13 cellular contexts compared by ENCODE assay signal in genomic region chr14:105069554-105069886, GRCh38. TPM values are rescaled to one million over a fixed set of nuclear protein-coding genes. Genes with fewer than 3 reads are reported as not detected.
A peak's percentile ranks its signal among the peaks of the same experiment; 100 is the strongest.
DNase-seq lines count a peak whose midpoint lies in the region; ATAC-seq and TF ChIP-seq lines count a peak whose summit lies in the region.
"Had no signal": no experiment of that assay in that cellular context is flagged by ENCODE, and none has a peak within 500 bp of the region (broad histone marks: within the 10 kb centered on the region; RNA-seq: fewer than 3 reads in every experiment).

No MANE protein-coding gene starts in this region.

- H3K4me3 ChIP-seq in HCT116 (replicated peaks in 1 of 2; ENCODE audit: low read depth in 1 of 2, low read length in 2 of 2) (no peak overlapping the region), Karpas-422 (ENCODE audit: low read length) (no peak overlapping the region)
- H3K4me3 ChIP-seq: adrenal gland, hepatocyte, uterus had no signal

- no peak for TF ChIP-seq CTCF in HCT116 (IDR thresholded peaks at IDR 0.05 in 2 of 3, conservative IDR thresholded peaks at IDR 0.05 in 1 of 3; ENCODE audit: borderline replicate concordance in 1 of 3, insufficient read depth in 1 of 3, low read depth in 2 of 3, low read length in 2 of 3)
- no peak for TF ChIP-seq CTCF in chondrocyte (IDR thresholded peaks at IDR 0.05)

- CTCF ChIA-PET in HCT116 (lab: Charles Lee): no interaction called here

- no peaks in the 10 kb centered on the region for H3K36me3 ChIP-seq in HCT116 (ENCODE audit: control insufficient read depth in 1 of 2, insufficient read depth in 2 of 2, low read length in 2 of 2)
- no peaks in the 10 kb centered on the region for H3K36me3 ChIP-seq in Karpas-422 (ENCODE audit: insufficient read depth, low read length)
- H3K36me3 ChIP-seq: adrenal gland, uterus had no signal

- H3K4me1 ChIP-seq in HCT116 (ENCODE audit: control insufficient read depth in 1 of 2, insufficient read depth in 2 of 2, low read length in 2 of 2): peaks cover 0 to 37% of the 10 kb centered on the region in 2 experiments; a peak in 3 of 4 replicates
- peaks cover 4% of the 10 kb centered on the region; the same call in 1 of the 2 replicates for H3K4me1 ChIP-seq in Karpas-422 (ENCODE audit: low read length)
- H3K4me1 ChIP-seq: adrenal gland, uterus had no signal

- H3K9me2 ChIP-seq in HCT116 (ENCODE audit: insufficient read depth) (no peaks in the 10 kb centered on the region), Karpas-422 (replicated peaks; ENCODE audit: insufficient read depth, low read length) (no peaks in the 10 kb centered on the region)

- H3K9me3 ChIP-seq in HCT116 (ENCODE audit: control insufficient read depth in 1 of 2, insufficient read depth in 1 of 2, low read depth in 1 of 2, low read length in 2 of 2): no peaks in the 10 kb centered on the region
- no peaks in the 10 kb centered on the region for H3K9me3 ChIP-seq in Karpas-422 (ENCODE audit: low read length)
- H3K9me3 ChIP-seq: adrenal gland, uterus had no signal

- H3K9me3 Mint-ChIP-seq in activated T-cell treated with anti-CD3 and anti-CD28 coated beads, Interleukin-2, amount 50 U/mL, for 24 hours: no peaks in the 10 kb centered on the region
- no peaks in the 10 kb centered on the region for H3K9me3 Mint-ChIP-seq in activated naive CD8-positive, alpha-beta T cell treated with anti-CD3 and anti-CD28 coated beads for 36 hours
- no peaks in the 10 kb centered on the region for H3K9me3 Mint-ChIP-seq in chondrocyte (ENCODE audit: low read depth)

- RAD21 ChIA-PET in HCT116 (lab: Charles Lee; ENCODE audit: low non-redundant PET in 1 of 2, low total read pairs in 2 of 2, uncharacterized antibody in 2 of 2, unreplicated experiment in 2 of 2): no interaction called here

- H3K4me3 Mint-ChIP-seq in activated T-cell treated with anti-CD3 and anti-CD28 coated beads, Interleukin-2, amount 50 U/mL, for 24 hours: peak overlapping the region; percentile 51
- H3K4me3 Mint-ChIP-seq in activated naive CD8-positive, alpha-beta T cell treated with anti-CD3 and anti-CD28 coated beads for 36 hours: no peak overlapping the region
- H3K4me3 Mint-ChIP-seq in chondrocyte (ENCODE audit: unreplicated experiment): no peak overlapping the region

- peaks cover 64% of the 10 kb centered on the region for H3K4me1 Mint-ChIP-seq in activated T-cell treated with anti-CD3 and anti-CD28 coated beads, Interleukin-2, amount 50 U/mL, for 24 hours (ENCODE audit: low read depth)
- peaks cover 57% of the 10 kb centered on the region for H3K4me1 Mint-ChIP-seq in activated naive CD8-positive, alpha-beta T cell treated with anti-CD3 and anti-CD28 coated beads for 36 hours
- H3K4me1 Mint-ChIP-seq in chondrocyte (ENCODE audit: low read depth): no peaks in the 10 kb centered on the region

- TF ChIP-seq POLR2A in HCT116 (IDR thresholded peaks at IDR 0.05; ENCODE audit: borderline replicate concordance, extremely low read depth, insufficient read depth, insufficient read length): no peak

- H3K9ac ChIP-seq in HCT116 (ENCODE audit: low read length) (no peak overlapping the region), Karpas-422 (ENCODE audit: low read length) (no peak overlapping the region)

- H3K27ac ChIP-seq in HCT116 (ENCODE audit: low read depth, low read length): no peak overlapping the region
- no peak overlapping the region for H3K27ac ChIP-seq in Karpas-422 (ENCODE audit: low read length)
- H3K27ac ChIP-seq: hepatocyte, uterus had no signal

- H3K27ac Mint-ChIP-seq in activated T-cell treated with anti-CD3 and anti-CD28 coated beads, Interleukin-2, amount 50 U/mL, for 24 hours: peak overlapping the region; percentile 96
- H3K27ac Mint-ChIP-seq in activated naive CD8-positive, alpha-beta T cell treated with anti-CD3 and anti-CD28 coated beads for 36 hours: peak overlapping the region; percentile 85
- no peak overlapping the region for H3K27ac Mint-ChIP-seq in chondrocyte (ENCODE audit: unreplicated experiment)

- H4K20me1 ChIP-seq in HCT116 (ENCODE audit: insufficient read depth) (no peaks in the 10 kb centered on the region), Karpas-422 (ENCODE audit: insufficient read depth, low read depth, low read length) (no peaks in the 10 kb centered on the region; the same call in 1 of the 2 replicates)

- H3K27me3 Mint-ChIP-seq in activated T-cell treated with anti-CD3 and anti-CD28 coated beads, Interleukin-2, amount 50 U/mL, for 24 hours: no peaks in the 10 kb centered on the region
- H3K27me3 Mint-ChIP-seq in activated naive CD8-positive, alpha-beta T cell treated with anti-CD3 and anti-CD28 coated beads for 36 hours: no peaks in the 10 kb centered on the region
- H3K27me3 Mint-ChIP-seq in chondrocyte (ENCODE audit: low read depth): peaks cover 9% of the 10 kb centered on the region

- H3K36me3 Mint-ChIP-seq in activated T-cell treated with anti-CD3 and anti-CD28 coated beads, Interleukin-2, amount 50 U/mL, for 24 hours (ENCODE audit: low read depth): peaks cover 8% of the 10 kb centered on the region
- peaks cover 7% of the 10 kb centered on the region for H3K36me3 Mint-ChIP-seq in activated naive CD8-positive, alpha-beta T cell treated with anti-CD3 and anti-CD28 coated beads for 36 hours
- no peaks in the 10 kb centered on the region for H3K36me3 Mint-ChIP-seq in chondrocyte (ENCODE audit: low read depth)

- no TSS peak for BruUV-seq in HCT116 (replicated peaks; lab: Mats Ljungman, UMichigan)

- H3K27me3 ChIP-seq in HCT116 (ENCODE audit: insufficient read depth, low read length) (no peaks in the 10 kb centered on the region), Karpas-422 (ENCODE audit: low read length) (no peaks in the 10 kb centered on the region; the same call in 1 of the 2 replicates)
- H3K27me3 ChIP-seq: hepatocyte had no signal

- H3K4me2 ChIP-seq in HCT116 (ENCODE audit: low read length) (peak overlapping the region; percentile 28; the same call in 1 of the 2 replicates), Karpas-422 (ENCODE audit: low read depth, low read length, poor library complexity, severe bottlenecking) (no peak overlapping the region)
- H3K4me2 ChIP-seq: hepatocyte had no signal

- ATAC-seq in HCT116 (no peak), sciatic nerve (no peak)

- intact Hi-C loops in HCT116 (cut with micrococcal nuclease) (no loop called here), sciatic nerve (cut with DNase I) (no loop called here)

- TF ChIP-seq RAD21 in HCT116 (IDR thresholded peaks at IDR 0.05; ENCODE audit: low read depth): no peak

- H2AFZ ChIP-seq in HCT116 (ENCODE audit: low read depth, low read length, poor library complexity, severe bottlenecking) (no peak overlapping the region), Karpas-422 (ENCODE audit: low read length) (no peak overlapping the region)
- H2AFZ ChIP-seq: hepatocyte had no signal

- no peaks in the 10 kb centered on the region for H3K79me2 ChIP-seq in HCT116 (ENCODE audit: insufficient read depth, low read length)
- H3K79me2 ChIP-seq in Karpas-422 (ENCODE audit: low read length): no peaks in the 10 kb centered on the region
- H3K79me2 ChIP-seq: hepatocyte had no signal

- POLR2A ChIA-PET in HCT116 (lab: Charles Lee): no interaction called here

- no peak for DNase-seq in activated T-cell treated with anti-CD3 and anti-CD28 coated beads, Interleukin-2, amount 50 U/mL, for 24 hours
- no peak for DNase-seq in activated T-cell treated with anti-CD3 and anti-CD28 coated beads, Interleukin-2, amount 50 U/mL, for 1 hour
- no peak for DNase-seq in HCT116 (ENCODE audit: low read depth, low spot score)
- no peak for DNase-seq in activated naive CD8-positive, alpha-beta T cell treated with anti-CD3 and anti-CD28 coated beads for 36 hours
- peak; percentile 54 for DNase-seq in sciatic nerve (ENCODE audit: low spot score)
- DNase-seq in chondrocyte (ENCODE audit: low spot score): no peak
- DNase-seq in nucleus accumbens (lab: John Stamatoyannopoulos, UW): no peak
- no peak for DNase-seq in Karpas-422
- DNase-seq: effector CD8-positive, alpha-beta T cell; NCI-H1092 treated with DMSO at 0.1 percent for 48 hours; uterus had no signal

TF ChIP-seq in HCT116, 20 proteins besides CTCF, POLR2A, EP300 and RAD21 (continues in another document):
- TF ChIP-seq SP1 (IDR thresholded peaks at IDR 0.05; ENCODE audit: low read depth) (no peak), POLR2AphosphoS5 (IDR thresholded peaks at IDR 0.05; ENCODE audit: low read depth, low read length) (no peak), REST (IDR thresholded peaks at IDR 0.05; ENCODE audit: low read depth) (no peak)

RNA-seq across cellular contexts. Expression of gene GPR132, which starts 4.3 kb away (rescaled TPM):
- 0.10 TPM for total RNA-seq in HCT116 (2021; ENCODE audit: unreplicated experiment)
- polyA plus RNA-seq in HCT116 (2012): 0.03 TPM in 1 of 2 replicates, not detected in the other
- total RNA-seq in activated naive CD8-positive, alpha-beta T cell treated with anti-CD3 and anti-CD28 coated beads for 36 hours: 10 to 100 TPM; 23.9 to 24.1 TPM
- total RNA-seq in sciatic nerve: 3.2 TPM
- 0.23 to 0.48 TPM (median 0.30 TPM) in 3 replicates for total RNA-seq in chondrocyte
- total RNA-seq in Karpas-422 (2014; rRNA removed; shearing (Covaris generic); ENCODE audit: low replicate concordance): not detected in 2 replicates

RNA-seq across cellular contexts. Expression of gene CDCA4, which starts 48.6 kb away (rescaled TPM):
- 62.4 TPM for total RNA-seq in HCT116 (2021; ENCODE audit: unreplicated experiment)
- polyA plus RNA-seq in HCT116 (2012): 54.1 and 55.1 TPM in 2 replicates
- 10 to 100 TPM; 89.7 to 89.8 TPM for total RNA-seq in activated naive CD8-positive, alpha-beta T cell treated with anti-CD3 and anti-CD28 coated beads for 36 hours
- total RNA-seq in sciatic nerve: 5.5 TPM
- 15.6 to 18.8 TPM (median 18.0 TPM) in 3 replicates for total RNA-seq in chondrocyte
- 25.2 and 33.5 TPM in 2 replicates for total RNA-seq in Karpas-422 (2014; rRNA removed; shearing (Covaris generic); ENCODE audit: low replicate concordance)
